7 cellular contexts compared by ENCODE assay signal in genomic region chr7:128404826-128405344, GRCh38. TPM values are rescaled to one million over a fixed set of nuclear protein-coding genes. Genes with fewer than 3 reads are reported as not detected.
DNase-seq lines count a peak whose midpoint lies in the region; ATAC-seq, FAIRE-seq and TF ChIP-seq lines count a peak whose summit lies in the region.

No MANE protein-coding gene starts in this region.

- H2BK20ac ChIP-seq in H1 (ENCODE audit: low read length), result no peak overlapping the region

- no peaks in the 10 kb centered on the region for H3K27me3 Mint-ChIP-seq in osteocyte (ENCODE audit: unreplicated experiment)

- 60% methylated on average over 9 of the region's 9 CpGs; no CpG with 5 or more reads in 1 of the 2 experiments for WGBS in H1 (ENCODE audit: extremely low coverage in 1 of 2, insufficient coverage in 1 of 2, insufficient read length in 1 of 2, insufficient replicate concordance in 2 of 2, low coverage in 1 of 2, low lambda C conversion rate in 2 of 2, missing lambda C conversion rate in 1 of 2), 2 experiments

- H2BK12ac ChIP-seq in H1 (ENCODE audit: low read depth, low read length), result peak overlapping the region; percentile 71; the same call in 1 of the 2 replicates

- peaks cover 24% of the 10 kb centered on the region for H3K4me1 Mint-ChIP-seq in osteocyte (ENCODE audit: unreplicated experiment)

- peak; percentile 38 for FAIRE-seq in GM12892 (lab: Jason Lieb, UNC)
- no peak for FAIRE-seq in H1 (lab: Jason Lieb, UNC)

- H3K23me2 ChIP-seq in H1 (ENCODE audit: low read depth, low read length), result peaks cover 7% of the 10 kb centered on the region; the same call in 1 of the 2 replicates

- H3K4me3 ChIP-seq in Peyer's patch (peak overlapping the region; percentile 48 to 85 (median 80)), H1 (ENCODE audit: extremely low read depth in 1 of 4, insufficient read depth in 2 of 4, low read depth in 3 of 4, low read length in 4 of 4) (peak overlapping the region; percentile 47 to 72 (median 64))

- peak overlapping the region; percentile 72 for H3K27ac Mint-ChIP-seq in osteocyte (ENCODE audit: unreplicated experiment)

- H2BK120ac ChIP-seq in H1 (replicated peaks; ENCODE audit: low read depth, low read length), result no peak overlapping the region

- TF ChIP-seq POLR2A in GM12892 (IDR thresholded peaks at IDR 0.05; ENCODE audit: low read depth, low read length) (no peak), Peyer's patch (IDR thresholded peaks at IDR 0.05) (no peak), H1 (IDR thresholded peaks at IDR 0.05; ENCODE audit: control extremely low read depth in 1 of 2, low read depth in 2 of 2, low read length in 2 of 2) (no peak)

- no peak overlapping the region for H2AFZ ChIP-seq in H1 (ENCODE audit: low read length)

- H3K18ac ChIP-seq in H1 (ENCODE audit: extremely low read depth, low read length), result no peak overlapping the region

- H2BK15ac ChIP-seq in H1 (ENCODE audit: low read length), result peak overlapping the region; percentile 72; the same call in 1 of the 2 replicates

- H3K9ac ChIP-seq in H1 (replicated peaks in 1 of 4; ENCODE audit: extremely low read depth in 1 of 4, low read depth in 3 of 4, low read length in 3 of 4), result peak overlapping the region in 3 of 4 experiments; percentile 58 to 86 (median 62); a peak in 6 of 7 replicates

- no peak for DNase-seq in GM12892 (ENCODE audit: insufficient read length)
- peak in 1 of 3 donors; percentile 34 for DNase-seq in Peyer's patch
- DNase-seq in H1 (ENCODE audit: low read depth in 1 of 2, low spot score in 2 of 2), result no peak
- no peak for DNase-seq in osteocyte (ENCODE audit: extremely low spot score, unreplicated experiment)
- no peak for DNase-seq in HK-2 (ENCODE audit: unreplicated experiment)
- no peak for DNase-seq in NCI-H345 treated with DMSO at 0.1 percent for 48 hours (lab: John Stamatoyannopoulos, UW; ENCODE audit: unreplicated experiment)

- no peak overlapping the region for H4K5ac ChIP-seq in H1 (ENCODE audit: insufficient read length, low read depth, low read length)

- TF ChIP-seq CTCF in Peyer's patch (IDR thresholded peaks at IDR 0.05) (no peak), H1 (IDR thresholded peaks at IDR 0.05; ENCODE audit: control extremely low read depth in 1 of 3, insufficient read depth in 1 of 3, low read depth in 1 of 3, low read length in 3 of 3) (peak in 1 of 3 experiments; percentile 30; a peak in 1 of 4 replicates), osteocyte (IDR thresholded peaks at IDR 0.05) (peak; percentile 46)

- H3K56ac ChIP-seq in H1 (replicated peaks; ENCODE audit: insufficient read length, low read depth, low read length), result no peak overlapping the region

- no peaks in the 10 kb centered on the region for H3K79me2 ChIP-seq in H1 (ENCODE audit: control insufficient read depth in 1 of 2, insufficient read depth in 2 of 2, low read length in 2 of 2)

- H2BK5ac ChIP-seq in H1 (ENCODE audit: low read depth, low read length), result no peak overlapping the region

- ATAC-seq in HG03159 (IDR thresholded peaks at IDR 0.05; ENCODE audit: unreplicated experiment), result no peak

- POLR2A ChIA-PET in H1 (lab: Charles Lee; ENCODE audit: partially characterized antibody), result interaction anchor here (0.8 to 2.0 kb wide), 3 partner anchors 9 to 43 kb away, joined by 3 to 8 read pairs (median 4); no protein-coding TSS in a partner anchor

- H3K4me1 ChIP-seq in Peyer's patch, result peaks cover 0 to 35% (median 13%) of the 10 kb centered on the region in 4 donors
- H3K4me1 ChIP-seq in H1 (replicated peaks in 1 of 4; ENCODE audit: control insufficient read depth in 3 of 4, insufficient read depth in 4 of 4, low read length in 3 of 4), result peaks cover 0 to 37% (median 25%) of the 10 kb centered on the region in 4 experiments; a peak in 6 of 7 replicates

- H3K27me3 ChIP-seq in Peyer's patch (no peaks in the 10 kb centered on the region), H1 (replicated peaks in 1 of 4; ENCODE audit: control insufficient read depth in 3 of 4, extremely low read depth in 1 of 4, insufficient read depth in 3 of 4, low read length in 3 of 4) (peaks cover 30 to 52% (median 45%) of the 10 kb centered on the region in 4 experiments)

- peaks cover 0 to 16% (median 0%) of the 10 kb centered on the region in 3 donors for H3K36me3 ChIP-seq in Peyer's patch
- no peaks in the 10 kb centered on the region; a peak in 3 of 8 replicates for H3K36me3 ChIP-seq in H1 (ENCODE audit: control insufficient read depth in 2 of 4, insufficient read depth in 4 of 4, low read length in 3 of 4)

- no peak overlapping the region for H2AK5ac ChIP-seq in H1 (ENCODE audit: low read depth, low read length)

- H3K14ac ChIP-seq in H1 (ENCODE audit: insufficient read length), result no peak overlapping the region

- no peaks in the 10 kb centered on the region for H3K79me1 ChIP-seq in H1 (ENCODE audit: low read depth, low read length)

- H4K8ac ChIP-seq in H1 (ENCODE audit: extremely low read depth, insufficient read depth, low read length), result peak overlapping the region; percentile 86; the same call in 1 of the 2 replicates

- H3K36me3 Mint-ChIP-seq in osteocyte (ENCODE audit: unreplicated experiment), result peaks cover 7% of the 10 kb centered on the region

- CTCF ChIA-PET in H1 (lab: Charles Lee; ENCODE audit: partially characterized antibody), result interaction anchor here (0.6 to 24.8 kb wide), 12 partner anchors 8 to 915 kb away, joined by 3 to 348 read pairs (median 6); partner anchors contain the start of gene IMPDH1

- TF ChIP-seq RAD21 in H1 (IDR thresholded peaks at IDR 0.05 in 1 of 2, conservative IDR thresholded peaks at IDR 0.05 in 1 of 2; ENCODE audit: low read depth in 2 of 2, low read length in 2 of 2), result no peak

- H3K9me3 ChIP-seq in Peyer's patch (no peaks in the 10 kb centered on the region), H1 (ENCODE audit: insufficient read depth in 2 of 2, low read depth in 1 of 2, low read length in 1 of 2) (no peaks in the 10 kb centered on the region)

- peak overlapping the region; percentile 62 for H4K91ac ChIP-seq in H1 (replicated peaks; ENCODE audit: insufficient read length, low read length)

- H4K20me1 ChIP-seq in H1 (replicated peaks in 1 of 2; ENCODE audit: control insufficient read depth in 1 of 2, insufficient read depth in 2 of 2, low read length in 2 of 2), result peaks cover 6 to 20% of the 10 kb centered on the region in 2 experiments

- H3K27ac ChIP-seq in Peyer's patch (peak overlapping the region in 2 of 4 donors; percentile 53 to 75), H1 (ENCODE audit: low read depth, low read length) (no peak overlapping the region; the same call in 1 of the 2 replicates)

- H3K4me3 Mint-ChIP-seq in osteocyte (ENCODE audit: unreplicated experiment), result peak overlapping the region; percentile 75

- no peak overlapping the region for H3K23ac ChIP-seq in H1 (ENCODE audit: insufficient read length)

- H3K4me2 ChIP-seq in H1 (ENCODE audit: insufficient read depth in 1 of 2, low read depth in 2 of 2, low read length in 2 of 2), result peak overlapping the region; percentile 66 to 90

- H3K9me3 Mint-ChIP-seq in osteocyte (ENCODE audit: unreplicated experiment), result no peaks in the 10 kb centered on the region

- TF ChIP-seq EP300 in H1 (IDR thresholded peaks at IDR 0.05; ENCODE audit: borderline replicate concordance in 1 of 2, low read depth in 2 of 2, low read length in 2 of 2), result no peak

- H3K4ac ChIP-seq in H1 (replicated peaks; ENCODE audit: insufficient read length, low read depth, low read length), result no peak overlapping the region

TF ChIP-seq in H1, 55 proteins besides CTCF, POLR2A, EP300 and RAD21:
- TF ChIP-seq HDAC2 (IDR thresholded peaks at IDR 0.05; ENCODE audit: borderline replicate concordance in 1 of 2, low read depth in 2 of 2, low read length in 2 of 2), result no peak
- peak; percentile 51 for TF ChIP-seq EZH2 (IDR thresholded peaks at IDR 0.05; ENCODE audit: low read depth, low read length, severe bottlenecking)

RNA-seq across cellular contexts. Expression of gene IMPDH1, which starts 4.9 kb away (rescaled TPM):
- 20.6 TPM for polyA plus RNA-seq in GM12892 (2012; ENCODE audit: missing spikeins)
- total RNA-seq in Peyer's patch (10 to 100 TPM in 3 of 4 donors, 1 to 10 TPM in 1; 7.9 to 45.4 (median 14.8) TPM), osteocyte (33.5 and 36.2 TPM in 2 replicates)
- total RNA-seq in H1 (2021; fragmentation: NEBNext Ultra II Directional; extraction: Animal tissue kit (Norgen Biotek cat#: 25700)), result 44.0 and 45.8 TPM in 2 replicates
- 45.8 and 65.7 TPM in 2 replicates for polyA plus RNA-seq in H1 (2011; rRNA removed)
- 43.6 TPM for polyA plus RNA-seq in H1 (2011; cell fraction: cytosol; rRNA removed)
- polyA plus RNA-seq in H1 (2011; cell fraction: nucleus; rRNA removed), result 114 TPM
- polyA plus RNA-seq in H1 (2012, experiment 1 of 2), result 25.6 to 53.4 TPM (median 41.9 TPM) in 4 replicates
- 34.0 TPM for polyA plus RNA-seq in H1 (2012, experiment 2 of 2)
- polyA plus RNA-seq in H1 (2013, experiment 1 of 2), result 24.3 TPM
- 24.7 TPM for polyA plus RNA-seq in H1 (2013, experiment 2 of 2)
- 45.8 and 49.4 TPM in 2 replicates for polyA minus RNA-seq in H1 (2011; rRNA and poly(A)+ RNA removed)
- 24.7 TPM for polyA minus RNA-seq in H1 (2011; cell fraction: cytosol; rRNA and poly(A)+ RNA removed)
- polyA minus RNA-seq in H1 (2011; cell fraction: nucleus; rRNA and poly(A)+ RNA removed), result 44.8 TPM

RNA-seq across cellular contexts. Expression of gene PRRT4, which starts 43.4 kb away (rescaled TPM):
- not detected for polyA plus RNA-seq in GM12892 (2012; ENCODE audit: missing spikeins)
- total RNA-seq in Peyer's patch (under 1 TPM in 1 of 4 donors, not detected in 3; 0.66 TPM), osteocyte (0.44 and 0.54 TPM in 2 replicates)
- total RNA-seq in H1 (2021; fragmentation: NEBNext Ultra II Directional; extraction: Animal tissue kit (Norgen Biotek cat#: 25700)), result 0.34 and 0.69 TPM in 2 replicates
- 1.0 and 2.4 TPM in 2 replicates for polyA plus RNA-seq in H1 (2011; rRNA removed)
- polyA plus RNA-seq in H1 (2011; cell fraction: cytosol; rRNA removed), result 0.85 TPM
- 2.1 TPM for polyA plus RNA-seq in H1 (2011; cell fraction: nucleus; rRNA removed)
- polyA plus RNA-seq in H1 (2012, experiment 1 of 2), result 0.40 to 1.2 TPM (median 0.82 TPM) in 4 replicates
- polyA plus RNA-seq in H1 (2012, experiment 2 of 2), result 0.54 TPM
- 1.1 TPM for polyA plus RNA-seq in H1 (2013, experiment 1 of 2)
- polyA plus RNA-seq in H1 (2013, experiment 2 of 2), result 1.2 TPM
- 0.47 TPM in 1 of 2 replicates, not detected in the other for polyA minus RNA-seq in H1 (2011; rRNA and poly(A)+ RNA removed)
- polyA minus RNA-seq in H1 (2011; cell fraction: cytosol; rRNA and poly(A)+ RNA removed), result 1.2 TPM
- polyA minus RNA-seq in H1 (2011; cell fraction: nucleus; rRNA and poly(A)+ RNA removed), result 2.0 TPM

RNA-seq across cellular contexts. Expression of gene HILPDA, which starts 50.8 kb away (rescaled TPM):
- polyA plus RNA-seq in GM12892 (2012; ENCODE audit: missing spikeins), result 123 TPM
- total RNA-seq in Peyer's patch (1 to 10 TPM; 2.6 to 9.0 (median 6.0) TPM), osteocyte (7.4 and 8.8 TPM in 2 replicates)
- total RNA-seq in H1 (2021; fragmentation: NEBNext Ultra II Directional; extraction: Animal tissue kit (Norgen Biotek cat#: 25700)), result 33.9 and 35.6 TPM in 2 replicates
- 59.5 and 80.0 TPM in 2 replicates for polyA plus RNA-seq in H1 (2011; rRNA removed)
- 67.1 TPM for polyA plus RNA-seq in H1 (2011; cell fraction: cytosol; rRNA removed)
- polyA plus RNA-seq in H1 (2011; cell fraction: nucleus; rRNA removed), result 40.9 TPM
- polyA plus RNA-seq in H1 (2012, experiment 1 of 2), result 37.8 to 39.9 TPM (median 38.9 TPM) in 4 replicates
- 48.3 TPM for polyA plus RNA-seq in H1 (2012, experiment 2 of 2)
- 28.9 TPM for polyA plus RNA-seq in H1 (2013, experiment 1 of 2)
- polyA plus RNA-seq in H1 (2013, experiment 2 of 2), result 29.1 TPM
- 70.0 and 77.4 TPM in 2 replicates for polyA minus RNA-seq in H1 (2011; rRNA and poly(A)+ RNA removed)
- polyA minus RNA-seq in H1 (2011; cell fraction: cytosol; rRNA and poly(A)+ RNA removed), result 20.9 TPM
- polyA minus RNA-seq in H1 (2011; cell fraction: nucleus; rRNA and poly(A)+ RNA removed), result 81.1 TPM
